ENCODE assay signal across 8 cellular contexts in genomic region chr3:56800373-56801150, GRCh38. TPM values are rescaled to one million over a fixed set of nuclear protein-coding genes. Genes with fewer than 3 reads are reported as not detected.
DNase-seq lines count a peak whose midpoint lies in the region; ATAC-seq and TF ChIP-seq lines count a peak whose summit lies in the region.

No MANE protein-coding gene starts in this region.

- H3K4me1 Mint-ChIP-seq in activated T-helper 2 cell treated with anti-CD3 and anti-CD28 coated beads, Interferon-gamma antibody, Interleukin-2, Interleukin-4, amounts not matched to agents 10 μg/mL and 5 μg/mL and 100 μg/mL, durations not matched to agents 14 hours and 24 hours and 36 hours (ENCODE audit: low read depth): peaks cover 46% of the 10 kb centered on the region

- peak in 3 of 4 donors; percentile 4 to 27 (median 10) for ATAC-seq in heart left ventricle
- no peak for ATAC-seq in HG02588 (IDR thresholded peaks at IDR 0.05; ENCODE audit: unreplicated experiment)

- peaks cover 29% of the 10 kb centered on the region for H3K36me3 Mint-ChIP-seq in activated T-helper 2 cell treated with anti-CD3 and anti-CD28 coated beads, Interferon-gamma antibody, Interleukin-2, Interleukin-4, amounts not matched to agents 10 μg/mL and 5 μg/mL and 100 μg/mL, durations not matched to agents 14 hours and 24 hours and 36 hours (ENCODE audit: low read depth)

- no peaks in the 10 kb centered on the region for H3K9me3 Mint-ChIP-seq in activated T-helper 2 cell treated with anti-CD3 and anti-CD28 coated beads, Interferon-gamma antibody, Interleukin-2, Interleukin-4, amounts not matched to agents 10 μg/mL and 5 μg/mL and 100 μg/mL, durations not matched to agents 14 hours and 24 hours and 36 hours

- 34 to 52% (median 38%) methylated on average over 15 of the region's 15 CpGs for WGBS in heart left ventricle, 4 donors

- no peaks in the 10 kb centered on the region for H3K27me3 ChIP-seq in heart left ventricle
- no peaks in the 10 kb centered on the region for H3K27me3 ChIP-seq in skeletal muscle tissue (ENCODE audit: control insufficient read depth in 3 of 3, insufficient read depth in 3 of 3, low read length in 3 of 3)

- H3K27ac ChIP-seq in heart left ventricle (peak overlapping the region; percentile 22 to 87 (median 72)), skeletal muscle tissue (ENCODE audit: low read depth, low read length) (peak overlapping the region; percentile 67)

- intact Hi-C loops in activated T-helper 2 cell treated with anti-CD3 and anti-CD28 coated beads, Interferon-gamma antibody, Interleukin-2, Interleukin-4, amounts not matched to agents 10 μg/mL and 5 μg/mL and 100 μg/mL, durations not matched to agents 14 hours and 24 hours and 36 hours (cut with micrococcal nuclease): loop anchor here (1.0 to 5.0 kb wide), 6 partner anchors 12 to 189 kb away; no protein-coding TSS in a partner anchor
- intact Hi-C loops in heart left ventricle (cut with DNase I): loop anchor here (1.0 to 10.0 kb wide), 14 partner anchors 48 to 189 kb away; no protein-coding TSS in a partner anchor

- H3K4me1 ChIP-seq in heart left ventricle (peaks cover 3 to 63% (median 34%) of the 10 kb centered on the region in 12 donors), skeletal muscle tissue (ENCODE audit: control insufficient read depth in 3 of 3, insufficient read depth in 3 of 3, low read length in 3 of 3) (peaks cover 23 to 25% (median 24%) of the 10 kb centered on the region in 3 donors)

- H3K36me3 ChIP-seq in heart left ventricle: no peaks in the 10 kb centered on the region
- H3K36me3 ChIP-seq in skeletal muscle tissue (ENCODE audit: control insufficient read depth in 3 of 3, insufficient read depth in 3 of 3, low read length in 3 of 3): no peaks in the 10 kb centered on the region

- H3K4me3 Mint-ChIP-seq in activated T-helper 2 cell treated with anti-CD3 and anti-CD28 coated beads, Interferon-gamma antibody, Interleukin-2, Interleukin-4, amounts not matched to agents 10 μg/mL and 5 μg/mL and 100 μg/mL, durations not matched to agents 14 hours and 24 hours and 36 hours (ENCODE audit: low read depth): peak overlapping the region; percentile 95

- H3K27ac Mint-ChIP-seq in activated T-helper 2 cell treated with anti-CD3 and anti-CD28 coated beads, Interferon-gamma antibody, Interleukin-2, Interleukin-4, amounts not matched to agents 10 μg/mL and 5 μg/mL and 100 μg/mL, durations not matched to agents 14 hours and 24 hours and 36 hours: peak overlapping the region; percentile 85

- H3K4me3 ChIP-seq in heart left ventricle: peak overlapping the region; percentile 70 to 94 (median 86)
- peak overlapping the region; percentile 83 to 99 (median 96) for H3K4me3 ChIP-seq in skeletal muscle tissue (ENCODE audit: low read length in 3 of 3)

- no peak for TF ChIP-seq CTCF in GM13977 (IDR thresholded peaks at IDR 0.05; ENCODE audit: extremely low read depth, insufficient read depth, missing control alignments)
- TF ChIP-seq CTCF in heart left ventricle (IDR thresholded peaks at IDR 0.05): no peak

- H3K27me3 Mint-ChIP-seq in activated T-helper 2 cell treated with anti-CD3 and anti-CD28 coated beads, Interferon-gamma antibody, Interleukin-2, Interleukin-4, amounts not matched to agents 10 μg/mL and 5 μg/mL and 100 μg/mL, durations not matched to agents 14 hours and 24 hours and 36 hours (ENCODE audit: low read depth): no peaks in the 10 kb centered on the region

- H3K9ac ChIP-seq in skeletal muscle tissue (ENCODE audit: low read depth in 1 of 3, low read length in 3 of 3): peak overlapping the region; percentile 84 to 95 (median 89)

- peak; percentile 51 for DNase-seq in GM13977 (ENCODE audit: low spot score)
- peak; percentile 12 for DNase-seq in NOMO-1 treated with dmso at 0.1 percent for 144 hours (lab: John Stamatoyannopoulos, UW; ENCODE audit: unreplicated experiment)
- peak; percentile 59 for DNase-seq in activated T-helper 2 cell treated with anti-CD3 and anti-CD28 coated beads, Interferon-gamma antibody, Interleukin-2, Interleukin-4, amounts not matched to agents 10 μg/mL and 5 μg/mL and 100 μg/mL, durations not matched to agents 14 hours and 24 hours and 36 hours (ENCODE audit: low spot score)
- peak in 1 of 5 donors; percentile 22 for DNase-seq in heart left ventricle
- DNase-seq in dedifferentiated amniotic fluid mesenchymal stem cell (ENCODE audit: extremely low spot score): no peak
- DNase-seq in A172 (ENCODE audit: low spot score): no peak

- TF ChIP-seq POLR2A in heart left ventricle (IDR thresholded peaks at IDR 0.05): no peak

- H3K9me3 ChIP-seq in heart left ventricle (no peaks in the 10 kb centered on the region), skeletal muscle tissue (ENCODE audit: control insufficient read depth in 3 of 3, low read length in 3 of 3) (no peaks in the 10 kb centered on the region)

- in situ Hi-C loops in GM13977 (cut with MboI; ENCODE audit: low pct_unique_long_range_greater_than_20kb, low sequenced_read_pairs, unreplicated experiment): no loop called here

RNA-seq across cellular contexts. Expression of gene ARHGEF3, which starts 1.2 kb away (rescaled TPM):
- total RNA-seq in activated T-helper 2 cell treated with anti-CD3 and anti-CD28 coated beads, Interferon-gamma antibody, Interleukin-2, Interleukin-4, amounts not matched to agents 10 μg/mL and 5 μg/mL and 100 μg/mL, durations not matched to agents 14 hours and 24 hours and 36 hours: 38.3 and 38.6 TPM in 2 replicates
- total RNA-seq in heart left ventricle: 10 to 100 TPM; 13.5 to 36.8 (median 18.2) TPM
- polyA plus RNA-seq in heart left ventricle: 1 to 10 TPM; 6.5 to 9.3 TPM
- total RNA-seq in skeletal muscle tissue: 32.9 TPM
- 10.4 and 14.4 TPM in 2 replicates for total RNA-seq in A172 (2014; rRNA removed; shearing (Covaris generic))

Comparison
In these comparisons a context has a peak if more than half of its experiments do, and no peak if none do; other contexts are left out.
1. DNase-seq: peak in GM13977 (single experiment), NOMO-1 treated with dmso at 0.1 percent for 144 hours (single experiment) and activated T-helper 2 cell treated with anti-CD3 and anti-CD28 coated beads, Interferon-gamma antibody, Interleukin-2, Interleukin-4, amounts not matched to agents 10 μg/mL and 5 μg/mL and 100 μg/mL, durations not matched to agents 14 hours and 24 hours and 36 hours (single experiment); none in dedifferentiated amniotic fluid mesenchymal stem cell (single experiment) and A172 (single experiment).